Comparison of ENCODE assay signal across 11 cellular contexts in genomic region chr17:74444406-74444805, GRCh38. TPM values are rescaled to one million over a fixed set of nuclear protein-coding genes. Genes with fewer than 3 reads are reported as not detected.
DNase-seq lines count a peak whose midpoint lies in the region; ATAC-seq and TF ChIP-seq lines count a peak whose summit lies in the region.
"Had no signal": no experiment of that assay in that cellular context is flagged by ENCODE, and none has a peak within 500 bp of the region (broad histone marks: within the 10 kb centered on the region; RNA-seq: fewer than 3 reads in every experiment).

No MANE protein-coding gene starts in this region.

- H3K27ac ChIP-seq in RWPE1, result peak overlapping the region; percentile 88
- H3K27ac ChIP-seq in cardiac muscle cell, result peak overlapping the region; percentile 26
- H3K27ac ChIP-seq in upper lobe of left lung, result peak overlapping the region; percentile 87 to 94 (median 88)

- no peak overlapping the region for H3K4me3 Mint-ChIP-seq in nephron
- no peak overlapping the region for H3K4me3 Mint-ChIP-seq in naive thymus-derived CD8-positive, alpha-beta T cell
- H3K4me3 Mint-ChIP-seq: T-helper 17 cell had no signal

- H3K36me3 Mint-ChIP-seq in nephron (ENCODE audit: low read depth), result peaks cover 22% of the 10 kb centered on the region
- H3K36me3 Mint-ChIP-seq in naive thymus-derived CD8-positive, alpha-beta T cell, result no peaks in the 10 kb centered on the region

- 21 to 37% methylated on average over 8 to 12 of the region's 12 CpGs for WGBS in upper lobe of left lung, 2 donors

- peaks cover 24% of the 10 kb centered on the region for H3K4me1 Mint-ChIP-seq in nephron
- H3K4me1 Mint-ChIP-seq in naive thymus-derived CD8-positive, alpha-beta T cell, result peaks cover 2 to 20% (median 8%) of the 10 kb centered on the region in 4 donors

- H3K4me3 ChIP-seq in cardiac muscle cell, result no peak overlapping the region
- no peak overlapping the region for H3K4me3 ChIP-seq in upper lobe of left lung

- TF ChIP-seq EP300 in upper lobe of left lung (IDR thresholded peaks at IDR 0.05), result no peak

- CTCF ChIA-PET in RWPE1 (lab: Yijun Ruan, JAX), result interaction anchor here (0.6 to 3.5 kb wide), 4 partner anchors 13 to 65 kb away, joined by 3 to 23 read pairs (median 6); no protein-coding TSS in a partner anchor

- H3K4me1 ChIP-seq in cardiac muscle cell (ENCODE audit: low read depth), result peaks cover 25% of the 10 kb centered on the region
- peaks cover 49 to 55% (median 54%) of the 10 kb centered on the region in 4 donors for H3K4me1 ChIP-seq in upper lobe of left lung

- no peaks in the 10 kb centered on the region for H3K9me3 Mint-ChIP-seq in nephron
- H3K9me3 Mint-ChIP-seq in naive thymus-derived CD8-positive, alpha-beta T cell, result peaks cover 0 to 9% (median 0%) of the 10 kb centered on the region in 9 donors

- TF ChIP-seq POLR2A in upper lobe of left lung (IDR thresholded peaks at IDR 0.05), result no peak

- no peak for DNase-seq in RWPE1 (ENCODE audit: low spot score)
- DNase-seq in cardiac muscle cell (ENCODE audit: low read depth in 1 of 2, low spot score in 1 of 2), result peak in 1 of 2 donors; percentile 69
- DNase-seq in upper lobe of left lung, result peak in 1 of 2 donors; percentile 63
- DNase-seq in SKM-1 treated with dmso at 0.1 percent for 144 hours (lab: John Stamatoyannopoulos, UW; ENCODE audit: unreplicated experiment), result no peak
- no peak for DNase-seq in GM20000 (ENCODE audit: low spot score)
- no peak for DNase-seq in naive thymus-derived CD8-positive, alpha-beta T cell
- DNase-seq: NCI-H1105 treated with DMSO at 0.1 percent for 48 hours, T-helper 17 cell had no signal

- H3K27me3 ChIP-seq in cardiac muscle cell (no peaks in the 10 kb centered on the region), upper lobe of left lung (no peaks in the 10 kb centered on the region)

- TF ChIP-seq CTCF in RWPE1 (conservative IDR thresholded peaks at IDR 0.05; ENCODE audit: low read depth) (no peak), cardiac muscle cell (IDR thresholded peaks at IDR 0.05; ENCODE audit: low read depth, low read length) (no peak), nephron (IDR thresholded peaks at IDR 0.05; ENCODE audit: unreplicated experiment in 3 of 3) (no peak), upper lobe of left lung (IDR thresholded peaks at IDR 0.05) (no peak), GM20000 (IDR thresholded peaks at IDR 0.05; ENCODE audit: extremely low read depth, missing control alignments) (no peak)

- POLR2A ChIA-PET in RWPE1 (lab: Yijun Ruan, JAX; ENCODE audit: low non-redundant PET), result interaction anchor here (0.8 kb wide), 1 partner anchor 76 kb away, joined by 3 read pairs; no protein-coding TSS in a partner anchor
- POLR2A ChIA-PET in naive thymus-derived CD8-positive, alpha-beta T cell (lab: Charles Lee), result no interaction called here

- ATAC-seq in upper lobe of left lung (ENCODE audit: low FRiP score in 2 of 2), result peak; percentile 11 to 16
- no peak for ATAC-seq in GM21367 (IDR thresholded peaks at IDR 0.05; ENCODE audit: unreplicated experiment)
- ATAC-seq in naive thymus-derived CD8-positive, alpha-beta T cell, result no peak
- ATAC-seq: T-helper 17 cell had no signal

- H3K9me3 ChIP-seq in cardiac muscle cell (ENCODE audit: low read depth) (no peaks in the 10 kb centered on the region), upper lobe of left lung (no peaks in the 10 kb centered on the region)

- H3K27ac Mint-ChIP-seq in nephron, result peak overlapping the region; percentile 51 to 73 (median 72)
- no peak overlapping the region for H3K27ac Mint-ChIP-seq in naive thymus-derived CD8-positive, alpha-beta T cell
- H3K27ac Mint-ChIP-seq: T-helper 17 cell had no signal

- peaks cover 4% of the 10 kb centered on the region for H3K27me3 Mint-ChIP-seq in nephron (ENCODE audit: low read depth)
- peaks cover 0 to 27% (median 0%) of the 10 kb centered on the region in 5 donors for H3K27me3 Mint-ChIP-seq in naive thymus-derived CD8-positive, alpha-beta T cell

- H3K36me3 ChIP-seq in cardiac muscle cell, result peaks cover 21% of the 10 kb centered on the region
- H3K36me3 ChIP-seq in upper lobe of left lung, result peaks cover 0 to 13% (median 7%) of the 10 kb centered on the region in 4 donors

RNA-seq across cellular contexts. Expression of gene GPRC5C, which starts 12.5 kb away (rescaled TPM):
- total RNA-seq in cardiac muscle cell (114 and 125 TPM in 2 replicates), upper lobe of left lung (10 to 100 TPM; 50.7 to 88.4 (median 56.4) TPM)
- polyA plus RNA-seq in cardiac muscle cell, result 106 and 117 TPM in 2 replicates
- not detected for total RNA-seq in naive thymus-derived CD8-positive, alpha-beta T cell
- under 1 TPM in 1 of 3 donors, not detected in 2; 0.09 TPM for polyA plus RNA-seq in naive thymus-derived CD8-positive, alpha-beta T cell
- total RNA-seq: endothelial cell of umbilical vein had no signal
- polyA plus RNA-seq: endothelial cell of umbilical vein had no signal

RNA-seq across cellular contexts. Expression of gene CD300A, which starts 22.0 kb away (rescaled TPM):
- total RNA-seq in cardiac muscle cell (2.7 and 4.2 TPM in 2 replicates), upper lobe of left lung (10 to 100 TPM; 10.7 to 26.5 (median 18.0) TPM)
- polyA plus RNA-seq in cardiac muscle cell, result 2.6 and 2.8 TPM in 2 replicates
- total RNA-seq in naive thymus-derived CD8-positive, alpha-beta T cell, result 1 to 10 TPM; 5.9 to 6.3 TPM
- polyA plus RNA-seq in naive thymus-derived CD8-positive, alpha-beta T cell, result 10 to 100 TPM; 10.0 to 37.6 (median 14.1) TPM
- total RNA-seq: endothelial cell of umbilical vein had no signal
- polyA plus RNA-seq: endothelial cell of umbilical vein had no signal

Comparison
In these comparisons a context has a peak if more than half of its experiments do, and no peak if none do; other contexts are left out.
1. H3K27ac ChIP-seq: peak in every context shown above with its lines; median percentile 88 in RWPE1; 88 in upper lobe of left lung; 26 in cardiac muscle cell.
2. H3K27ac Mint-ChIP-seq: peak in nephron (3 of 3); none in naive thymus-derived CD8-positive, alpha-beta T cell (0 of 10).
3. ATAC-seq: peak in upper lobe of left lung (2 of 2); none in GM21367 (single experiment) and naive thymus-derived CD8-positive, alpha-beta T cell (0 of 2).
4. RNA of gene GPRC5C, which starts 12.5 kb away (total RNA-seq): 114 to 125 TPM in cardiac muscle cell and 50.7 to 88.4 TPM in upper lobe of left lung; not detected in naive thymus-derived CD8-positive, alpha-beta T cell; every median in the first group is over 10 times any median in the second.